8 cellular contexts compared by ENCODE assay signal in genomic region chr6:32952817-32953739, GRCh38. TPM values are rescaled to one million over a fixed set of nuclear protein-coding genes. Genes with fewer than 3 reads are reported as not detected.
DNase-seq lines count a peak whose midpoint lies in the region; ATAC-seq and TF ChIP-seq lines count a peak whose summit lies in the region.

HLA-DMA (minus strand) TSS chr6:32953097; CDS start chr6:32953036, 61 bp downstream.

- DNase-seq in AML-193 (lab: John Stamatoyannopoulos, UW) (peak; percentile 99), NCI-H526 (lab: John Stamatoyannopoulos, UW) (peak; percentile 96 to 98), lower lobe of right lung (peak; percentile 92)
- peak; percentile 67 to 70 for DNase-seq in activated CD4-positive, alpha-beta T cell treated with anti-CD3 and anti-CD28 coated beads, Interleukin-2, amount 50 U/mL, for 4 hours
- peak; percentile 56 for DNase-seq in stimulated activated CD8-positive, alpha-beta memory T cell treated with anti-CD3 and anti-CD28 coated beads, Interleukin-12 subunit alpha, Interleukin-12 subunit beta, amount 100 ng/mL, for 4 hours (ENCODE audit: low read depth)

- peak; percentile 75 for ATAC-seq in HG03039 (IDR thresholded peaks at IDR 0.05; ENCODE audit: unreplicated experiment)
- ATAC-seq in lower lobe of right lung = peak; percentile 98 to 99

- peak within 1 kb of the TSS; percentile 69 to 76 for H3K4me3 ChIP-seq in duodenal mucosa (ENCODE audit: low read depth in 1 of 2, low read length in 2 of 2)
- peak within 1 kb of the TSS; percentile 59 for H3K4me3 ChIP-seq in lower lobe of right lung

- H3K9me3 ChIP-seq in duodenal mucosa (ENCODE audit: control insufficient read depth in 1 of 2, low read length in 2 of 2) = no peaks in the 10 kb centered on the region
- no peaks in the 10 kb centered on the region for H3K9me3 ChIP-seq in lower lobe of right lung

- peak; percentile 86 for TF ChIP-seq CTCF in lower lobe of right lung (IDR thresholded peaks at IDR 0.05)

- H3K27me3 ChIP-seq in duodenal mucosa (ENCODE audit: control insufficient read depth in 1 of 2, insufficient read depth in 2 of 2, low read length in 2 of 2) (no peaks in the 10 kb centered on the region), lower lobe of right lung (ENCODE audit: low read depth) (no peaks in the 10 kb centered on the region)

- peak; percentile 95 for TF ChIP-seq POLR2A in GM18526 (IDR thresholded peaks at IDR 0.05; ENCODE audit: extremely low read depth, insufficient read length)

- intact Hi-C loops in lower lobe of right lung (cut with DNase I) = no loop called here

- H3K36me3 ChIP-seq in duodenal mucosa (ENCODE audit: control insufficient read depth in 1 of 2, insufficient read depth in 2 of 2, low read length in 2 of 2) = no peaks in the 10 kb centered on the region
- H3K36me3 ChIP-seq in lower lobe of right lung = peaks cover 12% of the 10 kb centered on the region

- H3K4me1 ChIP-seq in duodenal mucosa (ENCODE audit: control insufficient read depth in 1 of 2, insufficient read depth in 2 of 2, low read length in 2 of 2) = peaks cover 19 to 22% of the 10 kb centered on the region in 2 donors
- H3K4me1 ChIP-seq in lower lobe of right lung = peaks cover 43% of the 10 kb centered on the region

- peak within 1 kb of the TSS; percentile 67 to 70 for H3K9ac ChIP-seq in duodenal mucosa (ENCODE audit: low read depth in 1 of 2, low read length in 2 of 2)

- peak within 1 kb of the TSS; percentile 74 for H3K27ac ChIP-seq in duodenal mucosa (ENCODE audit: low read depth, low read length)
- H3K27ac ChIP-seq in lower lobe of right lung = peak within 1 kb of the TSS; percentile 91

RNA-seq across cellular contexts. Expression of gene HLA-DMA, which starts in this region (rescaled TPM):
- 283 TPM for total RNA-seq in lower lobe of right lung

Comparison
In these comparisons a context has a peak if more than half of its experiments do, and no peak if none do; other contexts are left out.
1. Peak in every context shown above with its lines: DNase-seq, ATAC-seq, H3K4me3 ChIP-seq and H3K27ac ChIP-seq.